In genomic region chr7:44754802-44755697, GRCh38 we compare ENCODE assay signal across 1 cellular context.
TF ChIP-seq lines count a peak whose summit lies in the region.

No MANE protein-coding gene starts in this region.

TF ChIP-seq in HCT116, 20 proteins besides CTCF, POLR2A, EP300 and RAD21 (continued from another document):
- TF ChIP-seq TCF7L2 (IDR thresholded peaks at IDR 0.05; ENCODE audit: borderline replicate concordance, extremely low read depth, insufficient read depth, insufficient read length) (no peak), ZNF274 (IDR thresholded peaks at IDR 0.05; ENCODE audit: low read depth, low read length) (no peak), YY1 (IDR thresholded peaks at IDR 0.05; ENCODE audit: extremely low read depth, insufficient replicate concordance, low read depth, low read length) (no peak), JUND (IDR thresholded peaks at IDR 0.05) (no peak), EGR1 (IDR thresholded peaks at IDR 0.05; ENCODE audit: low read depth) (no peak), FOSL1 (IDR thresholded peaks at IDR 0.05; ENCODE audit: low read depth) (no peak), CEBPB (IDR thresholded peaks at IDR 0.05; ENCODE audit: low read depth) (no peak), POLR2AphosphoS5 (IDR thresholded peaks at IDR 0.05; ENCODE audit: low read depth, low read length) (no peak; the same call in 1 of the 2 replicates)
